In genomic region chr16:80620656-80621605, GRCh38 we compare ENCODE assay signal across 19 cellular contexts.
"Had no signal": no experiment of that assay in that cellular context is flagged by ENCODE, and none has a peak within 500 bp of the region (broad histone marks: within the 10 kb centered on the region; RNA-seq: fewer than 3 reads in every experiment).

No MANE protein-coding gene starts in this region.

- H3K36me3 ChIP-seq: breast epithelium, prostate gland, right atrium auricular region, thoracic aorta, upper lobe of left lung had no signal

- H3K27ac ChIP-seq: breast epithelium, coronary artery, left lung, prostate gland, right atrium auricular region, thoracic aorta, upper lobe of left lung had no signal

- H3K4me1 ChIP-seq: breast epithelium, left lung, prostate gland, right atrium auricular region, upper lobe of left lung had no signal

- H3K9me3 ChIP-seq: prostate gland, upper lobe of left lung had no signal

- DNase-seq: activated CD4-positive, alpha-beta T cell treated with anti-CD3 and anti-CD28 coated beads for 1 hour; activated CD8-positive, alpha-beta memory T cell treated with anti-CD3 and anti-CD28 coated beads, Interleukin-2, amount 50 U/mL, for 48 hours; activated naive CD4-positive, alpha-beta T cell treated with Interleukin-2 at 50 U/mL for 16 hours; activated naive CD8-positive, alpha-beta T cell treated with anti-CD3 and anti-CD28 coated beads for 36 hours; activated T-cell treated with anti-CD3 and anti-CD28 coated beads, Interleukin-2, amount 50 U/mL, for 4 hours; immature natural killer cell; kidney glomerular epithelial cell; left lung; naive thymus-derived CD8-positive, alpha-beta T cell; stimulated activated CD4-positive, alpha-beta T cell treated with anti-CD3 and anti-CD28 coated beads, Interleukin-4, amount 100 ng/mL, for 24 hours; stimulated activated naive CD4-positive, alpha-beta T cell treated with Interleukin-2 at 50 U/mL for 16 hours; T-helper 9 cell had no signal

- H3K27me3 ChIP-seq: breast epithelium, left lung, right atrium auricular region, upper lobe of left lung had no signal

- ATAC-seq: activated T-cell treated with anti-CD3 and anti-CD28 coated beads, Interleukin-2, amount 50 U/mL, for 4 hours; left lung; naive thymus-derived CD8-positive, alpha-beta T cell had no signal

- H3K4me3 ChIP-seq: breast epithelium, coronary artery, left lung, lung, prostate gland, right atrium auricular region, thoracic aorta, upper lobe of left lung had no signal
